Comparison of ENCODE assay signal across 12 cellular contexts in genomic region chr2:9288681-9289338, GRCh38.
A peak's percentile ranks its signal among the peaks of the same experiment; 100 is the strongest.
DNase-seq lines count a peak whose midpoint lies in the region; ATAC-seq, FAIRE-seq and TF ChIP-seq lines count a peak whose summit lies in the region.
"Had no signal": no experiment of that assay in that cellular context is flagged by ENCODE, and none has a peak within 500 bp of the region (broad histone marks: within the 10 kb centered on the region; RNA-seq: fewer than 3 reads in every experiment).

No MANE protein-coding gene starts in this region.

- no peaks in the 10 kb centered on the region for H3K9me2 ChIP-seq in OCI-LY7 (ENCODE audit: insufficient read depth, low read length)

- DNase-seq in ELR (ENCODE audit: low read depth) (peak; percentile 53), RCC 7860 (ENCODE audit: low spot score) (peak; percentile 50), epithelial cell of prostate (ENCODE audit: low read depth, low spot score) (no peak), osteoblast (ENCODE audit: insufficient read length, low spot score, missing footprints) (no peak), coronary artery (ENCODE audit: low spot score) (no peak), GM10248 (ENCODE audit: extremely low spot score) (no peak), OCI-LY7 (ENCODE audit: low spot score) (no peak)
- DNase-seq: activated CD8-positive, alpha-beta memory T cell treated with anti-CD3 and anti-CD28 coated beads, Interleukin-2, amount 50 U/mL, for 4 hours; adrenal gland; glutamatergic neuron; Kasumi-1 had no signal

- H3K4me1 ChIP-seq in osteoblast (ENCODE audit: insufficient read depth, low read length) (peaks cover 47% of the 10 kb centered on the region), OCI-LY7 (ENCODE audit: insufficient read depth, low read length, poor library complexity, severe bottlenecking) (no peaks in the 10 kb centered on the region)
- H3K4me1 ChIP-seq: adrenal gland had no signal

- H3K4me2 ChIP-seq in osteoblast (ENCODE audit: insufficient read depth, low read length) (peak overlapping the region; percentile 67), OCI-LY7 (ENCODE audit: low read length) (no peak overlapping the region)

- H3K9me3 ChIP-seq in osteoblast (ENCODE audit: low read depth, low read length) (no peaks in the 10 kb centered on the region), OCI-LY7 (ENCODE audit: low read length) (no peaks in the 10 kb centered on the region)
- H3K9me3 ChIP-seq: adrenal gland had no signal

- intact Hi-C loops in OCI-LY7 (cut with micrococcal nuclease; ENCODE audit: unreplicated experiment): no loop called here

- H3K36me3 ChIP-seq in osteoblast (ENCODE audit: insufficient read depth, low read length): no peaks in the 10 kb centered on the region
- no peaks in the 10 kb centered on the region for H3K36me3 ChIP-seq in OCI-LY7 (ENCODE audit: insufficient read depth, low read length)
- H3K36me3 ChIP-seq: adrenal gland had no signal

- POLR2A ChIA-PET in GM10248 (lab: Yijun Ruan, JAX) (no interaction called here), OCI-LY7 (lab: Charles Lee) (interaction anchor here (0.7 kb wide), 1 partner anchor 10 kb away, joined by 3 read pairs; no protein-coding TSS in a partner anchor)

- H3K27ac ChIP-seq in epithelial cell of prostate (peak overlapping the region; percentile 100), osteoblast (ENCODE audit: low read depth, low read length) (peak overlapping the region; percentile 96), coronary artery (peak overlapping the region in 1 of 2 donors; percentile 58), OCI-LY7 (ENCODE audit: low read depth, low read length, poor library complexity, severe bottlenecking) (no peak overlapping the region)
- H3K27ac ChIP-seq: adrenal gland had no signal

- no peak for TF ChIP-seq CTCF in osteoblast (IDR thresholded peaks at IDR 0.05; ENCODE audit: extremely low read depth, low read depth, low read length)
- no peak for TF ChIP-seq CTCF in coronary artery (IDR thresholded peaks at IDR 0.05)
- no peak for TF ChIP-seq CTCF in GM10248 (IDR thresholded peaks at IDR 0.05; ENCODE audit: control extremely low read depth, extremely low read depth, low read depth, missing control alignments)
- TF ChIP-seq CTCF in OCI-LY7 (conservative IDR thresholded peaks at IDR 0.05; ENCODE audit: low read length): no peak

- H3K4me3 ChIP-seq in osteoblast (ENCODE audit: insufficient read depth, low read length): peak overlapping the region; percentile 16
- H3K4me3 ChIP-seq in coronary artery: no peak overlapping the region
- no peak overlapping the region for H3K4me3 ChIP-seq in OCI-LY7 (ENCODE audit: low read depth, low read length, poor library complexity, severe bottlenecking)
- H3K4me3 ChIP-seq: adrenal gland had no signal

- H4K20me1 ChIP-seq in osteoblast (ENCODE audit: insufficient read depth, low read length) (no peaks in the 10 kb centered on the region), OCI-LY7 (ENCODE audit: insufficient read depth, low read length) (no peaks in the 10 kb centered on the region)

- H3K79me2 ChIP-seq in osteoblast (ENCODE audit: insufficient read depth, low read length) (peaks cover 73% of the 10 kb centered on the region), OCI-LY7 (ENCODE audit: insufficient read depth, low read depth, low read length) (no peaks in the 10 kb centered on the region)

- no peak overlapping the region for H2AFZ ChIP-seq in osteoblast (ENCODE audit: low read length)
- H2AFZ ChIP-seq in OCI-LY7 (ENCODE audit: low read length): no peak overlapping the region

- no TSS peak for BruUV-seq in OCI-LY7 (replicated peaks; lab: Mats Ljungman, UMichigan)

- CTCF ChIA-PET in GM10248 (lab: Yijun Ruan, JAX) (interaction anchor here (1.1 kb wide), 1 partner anchor 26 kb away, joined by 3 read pairs; no protein-coding TSS in a partner anchor), OCI-LY7 (lab: Charles Lee; ENCODE audit: unreplicated experiment) (no interaction called here)

- no peak for ATAC-seq in HG03342 (IDR thresholded peaks at IDR 0.05; ENCODE audit: unreplicated experiment)

- no peak for FAIRE-seq in RCC 7860 (lab: Jason Lieb, UNC)

- H3K27me3 ChIP-seq in osteoblast (ENCODE audit: insufficient read depth, low read length): no peaks in the 10 kb centered on the region
- H3K27me3 ChIP-seq: adrenal gland had no signal

Comparison
In these comparisons a context has a peak if more than half of its experiments do, and no peak if none do; other contexts are left out.
1. DNase-seq: peak in ELR (single experiment) and RCC 7860 (single experiment); none in epithelial cell of prostate (single experiment), osteoblast (single experiment), coronary artery (single experiment), GM10248 (single experiment) and OCI-LY7 (single experiment).